ENCODE assay signal across 8 cellular contexts in the genomic region with DNA sequence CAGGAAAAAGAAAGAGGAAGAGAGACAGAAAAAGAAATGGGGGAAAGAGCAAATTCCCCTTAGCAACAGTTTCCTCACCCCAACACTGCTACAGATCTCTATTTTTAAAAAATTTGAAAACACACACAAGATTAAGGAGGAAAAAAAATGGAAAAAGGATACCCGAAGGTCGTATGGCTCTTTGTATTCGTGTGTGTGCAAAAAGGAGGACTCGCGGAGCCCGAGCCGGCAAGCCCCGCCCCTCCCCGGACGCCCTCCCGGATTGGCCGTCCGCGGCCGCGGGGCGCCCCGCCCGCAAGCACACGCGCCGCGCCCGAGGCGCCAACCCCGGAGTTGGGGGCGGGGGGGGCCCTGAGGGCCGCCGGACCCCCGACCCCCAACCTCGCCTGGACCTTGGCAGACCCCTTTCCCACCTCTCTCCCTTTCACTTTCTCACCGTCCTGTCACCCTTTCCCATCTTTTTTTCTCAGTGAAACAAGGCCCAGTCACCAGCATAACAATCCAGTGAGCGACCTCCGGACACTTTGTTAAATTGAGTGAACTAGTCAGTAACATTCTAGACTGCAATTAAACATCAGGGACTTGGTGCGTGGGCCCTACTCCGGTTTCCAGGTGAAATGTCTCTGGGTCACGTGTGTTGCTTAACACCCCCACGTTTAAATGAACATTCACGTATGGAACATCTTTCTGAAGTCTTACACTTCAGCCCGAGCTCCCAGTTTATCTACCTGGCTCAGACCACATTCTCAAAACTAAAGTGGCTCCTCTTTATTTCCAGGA. TPM values are rescaled to one million over a fixed set of nuclear protein-coding genes. Genes with fewer than 3 reads are reported as not detected.
DNase-seq lines count a peak whose midpoint lies in the region; ATAC-seq and TF ChIP-seq lines count a peak whose summit lies in the region.

A gene with protein sequence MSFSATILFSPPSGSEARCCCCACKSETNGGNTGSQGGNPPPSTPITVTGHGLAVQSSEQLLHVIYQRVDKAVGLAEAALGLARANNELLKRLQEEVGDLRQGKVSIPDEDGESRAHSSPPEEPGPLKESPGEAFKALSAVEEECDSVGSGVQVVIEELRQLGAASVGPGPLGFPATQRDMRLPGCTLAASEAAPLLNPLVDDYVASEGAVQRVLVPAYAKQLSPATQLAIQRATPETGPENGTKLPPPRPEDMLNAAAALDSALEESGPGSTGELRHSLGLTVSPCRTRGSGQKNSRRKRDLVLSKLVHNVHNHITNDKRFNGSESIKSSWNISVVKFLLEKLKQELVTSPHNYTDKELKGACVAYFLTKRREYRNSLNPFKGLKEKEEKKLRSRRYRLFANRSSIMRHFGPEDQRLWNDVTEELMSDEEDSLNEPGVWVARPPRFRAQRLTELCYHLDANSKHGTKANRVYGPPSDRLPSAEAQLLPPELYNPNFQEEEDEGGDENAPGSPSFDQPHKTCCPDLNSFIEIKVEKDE (minus strand): TSS at position 205 of the 780 bp plus-strand sequence. CDS start 11,120 bp downstream, outside the sequence.

- intact Hi-C loops in activated CD4-positive, alpha-beta T cell treated with anti-CD3 and anti-CD28 coated beads for 36 hours (cut with DNase I, micrococcal nuclease), result loop anchor here in 1 of 2 experiments (5.0 kb wide), 1 partner anchor 47 kb away; a partner anchor contains a TSS
- intact Hi-C loops in left colon (cut with DNase I, micrococcal nuclease), result no loop called here

- POLR2A ChIA-PET in activated CD4-positive, alpha-beta T cell treated with anti-CD3 and anti-CD28 coated beads for 36 hours (lab: Charles Lee), result interaction anchor here (0.6 kb wide), 1 partner anchor 22 kb away, joined by 4 read pairs; no protein-coding TSS in a partner anchor

- CTCF ChIA-PET in activated CD4-positive, alpha-beta T cell treated with anti-CD3 and anti-CD28 coated beads for 36 hours (lab: Charles Lee), result interaction anchor here (1.0 to 4.0 kb wide), 4 partner anchors 10 to 58 kb away, joined by 3 to 26 read pairs (median 4); no protein-coding TSS in a partner anchor

- H3K9me3 Mint-ChIP-seq in activated CD4-positive, alpha-beta T cell treated with anti-CD3 and anti-CD28 coated beads for 36 hours (ENCODE audit: low read depth), result no peaks in the 10 kb centered on the region

- H3K4me1 Mint-ChIP-seq in activated CD4-positive, alpha-beta T cell treated with anti-CD3 and anti-CD28 coated beads for 36 hours, result peaks cover 42% of the 10 kb centered on the region

- peak within 1 kb of the TSS; percentile 97 for H3K27ac Mint-ChIP-seq in activated CD4-positive, alpha-beta T cell treated with anti-CD3 and anti-CD28 coated beads for 36 hours

- peak within 1 kb of the TSS; percentile 95 for H3K4me3 Mint-ChIP-seq in activated CD4-positive, alpha-beta T cell treated with anti-CD3 and anti-CD28 coated beads for 36 hours

- peak; percentile 56 for ATAC-seq in HG02885 (IDR thresholded peaks at IDR 0.05; ENCODE audit: poor library complexity, unreplicated experiment)
- ATAC-seq in activated CD4-positive, alpha-beta T cell treated with anti-CD3 and anti-CD28 coated beads for 36 hours, result peak; percentile 38
- ATAC-seq in left colon, result peak; percentile 53
- no peak for ATAC-seq in GM19397 (IDR thresholded peaks at IDR 0.05; ENCODE audit: unreplicated experiment)

- no peaks in the 10 kb centered on the region for H3K27me3 Mint-ChIP-seq in activated CD4-positive, alpha-beta T cell treated with anti-CD3 and anti-CD28 coated beads for 36 hours

- no peaks in the 10 kb centered on the region for H3K36me3 Mint-ChIP-seq in activated CD4-positive, alpha-beta T cell treated with anti-CD3 and anti-CD28 coated beads for 36 hours (ENCODE audit: low read depth)

- peak within 1 kb of the TSS; percentile 53 for H3K4me3 ChIP-seq in choroid plexus epithelial cell (ENCODE audit: low read depth, low read length)

- TF ChIP-seq CTCF in choroid plexus epithelial cell (conservative IDR thresholded peaks at IDR 0.05; ENCODE audit: low read depth, low read length), result no peak

- peak; percentile 82 for DNase-seq in DMS53 (lab: John Stamatoyannopoulos, UW)
- peak; percentile 53 for DNase-seq in NCI-H460 (ENCODE audit: extremely low read depth, low read depth)
- DNase-seq in activated CD4-positive, alpha-beta T cell treated with anti-CD3 and anti-CD28 coated beads for 36 hours, result peak; percentile 92
- DNase-seq in choroid plexus epithelial cell (ENCODE audit: low read depth), result peak; percentile 66
- DNase-seq in left colon, result peak; percentile 82 to 92
- peak; percentile 66 to 84 for DNase-seq in stimulated activated CD4-positive, alpha-beta T cell treated with anti-CD3 and anti-CD28 coated beads, Interleukin-1b, Interleukin-23, amount 100 ng/mL, for 4 hours (ENCODE audit: low read depth in 2 of 2)

RNA-seq across cellular contexts. Expression of the gene that starts here (rescaled TPM):
- total RNA-seq in NCI-H460 (2014; rRNA removed; shearing (Covaris generic)), result 12.8 and 15.1 TPM in 2 replicates
- polyA plus RNA-seq in NCI-H460 (2014; cell fraction: nucleus; rRNA removed), result 11.6 and 16.5 TPM in 2 replicates
- 10 to 100 TPM; 10.7 to 11.5 TPM for total RNA-seq in activated CD4-positive, alpha-beta T cell treated with anti-CD3 and anti-CD28 coated beads for 36 hours
- total RNA-seq in left colon, result 10 to 100 TPM; 11.9 to 13.2 TPM
